Comparison of ENCODE assay signal across 8 cellular contexts in the genomic region with DNA sequence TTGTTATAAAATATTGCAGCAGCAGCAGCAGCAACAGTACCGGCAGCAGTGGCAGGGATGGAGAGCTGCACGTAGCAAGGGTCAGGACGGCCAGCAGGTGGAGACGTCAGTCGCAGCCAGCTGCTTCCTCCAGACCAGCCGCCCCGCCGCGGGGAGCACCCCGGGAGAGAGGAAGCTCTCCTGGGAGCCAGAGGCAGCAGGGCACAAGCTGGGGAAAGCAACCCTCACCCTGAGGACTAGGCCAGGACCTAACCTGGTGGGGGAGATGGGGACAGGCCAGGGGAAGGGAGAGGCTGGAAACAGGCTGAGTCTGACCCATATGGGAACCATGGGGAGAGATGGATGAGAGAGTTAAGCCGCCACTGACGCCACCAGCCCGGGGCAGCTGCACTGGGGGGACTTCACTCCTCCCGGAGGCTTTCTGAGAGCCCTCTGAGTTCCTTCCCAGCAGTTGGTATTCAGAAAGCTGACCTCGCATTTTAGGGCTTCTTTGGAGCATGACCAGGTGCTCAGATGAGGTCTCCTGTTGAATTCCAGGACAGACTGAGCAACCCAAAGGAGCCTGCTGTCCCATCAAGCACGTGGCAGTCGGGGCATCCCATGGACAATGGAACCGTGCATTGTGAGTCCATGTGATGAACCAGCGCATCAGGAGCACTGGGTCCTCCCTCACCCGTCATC. TPM values are rescaled to one million over a fixed set of nuclear protein-coding genes. Genes with fewer than 3 reads are reported as not detected.
DNase-seq lines count a peak whose midpoint lies in the region; ATAC-seq lines count a peak whose summit lies in the region.

No MANE protein-coding gene starts in this region.

- ATAC-seq in HG02610 (IDR thresholded peaks at IDR 0.05; ENCODE audit: unreplicated experiment), result peak; percentile 76
- ATAC-seq in central memory CD8-positive, alpha-beta T cell (replicated peaks; ENCODE audit: extremely low read depth, poor library complexity, severe bottlenecking), result peak; percentile 88
- peak; percentile 99 for ATAC-seq in left lobe of liver
- ATAC-seq in GM19455 (IDR thresholded peaks at IDR 0.05; ENCODE audit: unreplicated experiment), result no peak

- H3K36me3 Mint-ChIP-seq in central memory CD8-positive, alpha-beta T cell (ENCODE audit: insufficient read depth), result peaks cover 2% of the 10 kb centered on the region

- peaks cover 47% of the 10 kb centered on the region for H3K27me3 Mint-ChIP-seq in central memory CD8-positive, alpha-beta T cell

- peak; percentile 61 for DNase-seq in DMS153 (lab: John Stamatoyannopoulos, UW)
- peak; percentile 85 for DNase-seq in NCI-H345 (lab: John Stamatoyannopoulos, UW)
- peak; percentile 42 to 50 for DNase-seq in activated CD4-positive, alpha-beta T cell treated with anti-CD3 and anti-CD28 coated beads for 24 hours (ENCODE audit: low read depth in 2 of 2)
- peak; percentile 28 to 30 for DNase-seq in central memory CD8-positive, alpha-beta T cell (ENCODE audit: low spot score in 2 of 2)
- DNase-seq in left lobe of liver (ENCODE audit: low spot score), result peak; percentile 75
- peak; percentile 69 for DNase-seq in stimulated activated CD4-positive, alpha-beta T cell treated with anti-CD3 and anti-CD28 coated beads, Interleukin-4, amount 100 ng/mL, for 24 hours

- no peak overlapping the region for H3K4me3 Mint-ChIP-seq in central memory CD8-positive, alpha-beta T cell

- H3K4me1 Mint-ChIP-seq in central memory CD8-positive, alpha-beta T cell, result peaks cover 6% of the 10 kb centered on the region

- no peak overlapping the region for H3K27ac Mint-ChIP-seq in central memory CD8-positive, alpha-beta T cell (ENCODE audit: low read depth)

- no peaks in the 10 kb centered on the region for H3K9me3 Mint-ChIP-seq in central memory CD8-positive, alpha-beta T cell

RNA-seq across cellular contexts. Expression of a gene that starts 56.3 kb away (rescaled TPM):
- total RNA-seq in left lobe of liver, result 0.35 TPM

Comparison
In these comparisons a context has a peak if more than half of its experiments do, and no peak if none do; other contexts are left out.
1. DNase-seq: peak in every context shown above with its lines; median percentile 85 in NCI-H345; 75 in left lobe of liver; 69 in stimulated activated CD4-positive, alpha-beta T cell treated with anti-CD3 and anti-CD28 coated beads, Interleukin-4, amount 100 ng/mL, for 24 hours; 61 in DMS153; 46 in activated CD4-positive, alpha-beta T cell treated with anti-CD3 and anti-CD28 coated beads for 24 hours; 29 in central memory CD8-positive, alpha-beta T cell.